In genomic region chr13:28650284-28650683, GRCh38 we compare ENCODE assay signal across 26 cellular contexts. TPM values are rescaled to one million over a fixed set of nuclear protein-coding genes. Genes with fewer than 3 reads are reported as not detected.
A peak's percentile ranks its signal among the peaks of the same experiment; 100 is the strongest.
DNase-seq lines count a peak whose midpoint lies in the region; ATAC-seq, FAIRE-seq and TF ChIP-seq lines count a peak whose summit lies in the region.
"Had no signal": no experiment of that assay in that cellular context is flagged by ENCODE, and none has a peak within 500 bp of the region (broad histone marks: within the 10 kb centered on the region; RNA-seq: fewer than 3 reads in every experiment).

No MANE protein-coding gene starts in this region.

- no peaks in the 10 kb centered on the region for H3K36me3 Mint-ChIP-seq in astrocyte (ENCODE audit: low read depth, unreplicated experiment)
- H3K36me3 Mint-ChIP-seq in stimulated activated memory B cell treated with anti-CD40 and anti-IgM and Interleukin-4, amounts not matched to agents 10 μg/mL and 1 μg/mL and 100 μg/mL, for 72 hours: peaks cover 12% of the 10 kb centered on the region
- H3K36me3 Mint-ChIP-seq: natural killer cell had no signal

- H3K9me3 Mint-ChIP-seq in astrocyte (ENCODE audit: unreplicated experiment): no peaks in the 10 kb centered on the region
- no peaks in the 10 kb centered on the region for H3K9me3 Mint-ChIP-seq in stimulated activated memory B cell treated with anti-CD40 and anti-IgM and Interleukin-4, amounts not matched to agents 10 μg/mL and 1 μg/mL and 100 μg/mL, for 72 hours
- H3K9me3 Mint-ChIP-seq: activated CD4-positive, alpha-beta T cell treated with anti-CD3 and anti-CD28 coated beads, Interleukin-2, amount 10 ng/mL, durations not matched to agents 7 days and 5 days; CD4-positive, alpha-beta T cell; natural killer cell had no signal

- no peak for DNase-seq in astrocyte (ENCODE audit: low read depth)
- no peak for DNase-seq in activated naive CD4-positive, alpha-beta T cell (lab: John Stamatoyannopoulos, UW)
- no peak for DNase-seq in OCI-LY7 (ENCODE audit: low spot score)
- DNase-seq in prostate gland (ENCODE audit: low spot score): no peak
- DNase-seq: activated CD4-positive, alpha-beta T cell treated with anti-CD3 and anti-CD28 coated beads, Interleukin-2, amount 10 ng/mL, durations not matched to agents 7 days and 5 days; activated gamma-delta T cell; adrenal gland; CD4-positive, alpha-beta T cell; effector CD8-positive, alpha-beta T cell; hippocampal formation; midbrain; natural killer cell; NCI-H1092; NCI-H187 treated with DMSO at 0.1 percent for 48 hours; NCI-H526 treated with DMSO at 0.1 percent for 48 hours; RPMI8226; stimulated activated CD4-positive, alpha-beta T cell treated with anti-CD3 and anti-CD28 coated beads, Interleukin-4, amount 100 ng/mL, for 1 hour; stomach; T-helper 17 cell had no signal

- peaks cover 14% of the 10 kb centered on the region for H3K79me2 ChIP-seq in astrocyte (ENCODE audit: insufficient read depth, low read length)
- no peaks in the 10 kb centered on the region for H3K79me2 ChIP-seq in OCI-LY7 (ENCODE audit: insufficient read depth, low read depth, low read length)

- H3K4me1 ChIP-seq in astrocyte (ENCODE audit: insufficient read depth, low read length): no peaks in the 10 kb centered on the region
- H3K4me1 ChIP-seq in OCI-LY7 (ENCODE audit: insufficient read depth, low read length, poor library complexity, severe bottlenecking): no peaks in the 10 kb centered on the region
- no peaks in the 10 kb centered on the region for H3K4me1 ChIP-seq in prostate gland (replicated peaks)
- H3K4me1 ChIP-seq: right atrium auricular region, stomach had no signal

- FAIRE-seq in astrocyte (lab: Jason Lieb, UNC): no peak
- FAIRE-seq: H1, HepG2 had no signal

- no peak for TF ChIP-seq POLR2A in prostate gland (IDR thresholded peaks at IDR 0.05)

- peaks cover 3% of the 10 kb centered on the region for H3K4me1 Mint-ChIP-seq in astrocyte (ENCODE audit: low read depth, unreplicated experiment)
- H3K4me1 Mint-ChIP-seq in stimulated activated memory B cell treated with anti-CD40 and anti-IgM and Interleukin-4, amounts not matched to agents 10 μg/mL and 1 μg/mL and 100 μg/mL, for 72 hours: peaks cover 4% of the 10 kb centered on the region

- no peaks in the 10 kb centered on the region for H3K9me2 ChIP-seq in OCI-LY7 (ENCODE audit: insufficient read depth, low read length)

- no peaks in the 10 kb centered on the region for H3K36me3 ChIP-seq in astrocyte (ENCODE audit: insufficient read depth, low read length)
- H3K36me3 ChIP-seq in OCI-LY7 (ENCODE audit: insufficient read depth, low read length): no peaks in the 10 kb centered on the region
- H3K36me3 ChIP-seq in prostate gland: no peaks in the 10 kb centered on the region
- H3K36me3 ChIP-seq: adrenal gland, right atrium auricular region, stomach had no signal

- H2AFZ ChIP-seq in astrocyte (ENCODE audit: low read depth, low read length) (no peak overlapping the region), OCI-LY7 (ENCODE audit: low read length) (no peak overlapping the region)

- no peaks in the 10 kb centered on the region for H3K27me3 Mint-ChIP-seq in astrocyte (ENCODE audit: low read depth, unreplicated experiment)
- H3K27me3 Mint-ChIP-seq in stimulated activated memory B cell treated with anti-CD40 and anti-IgM and Interleukin-4, amounts not matched to agents 10 μg/mL and 1 μg/mL and 100 μg/mL, for 72 hours: no peaks in the 10 kb centered on the region
- H3K27me3 Mint-ChIP-seq: activated CD4-positive, alpha-beta T cell treated with anti-CD3 and anti-CD28 coated beads, Interleukin-2, amount 10 ng/mL, durations not matched to agents 7 days and 5 days; CD4-positive, alpha-beta T cell; T-helper 17 cell had no signal

- TF ChIP-seq CTCF in astrocyte (IDR thresholded peaks at IDR 0.05; ENCODE audit: insufficient read depth, low read depth, low read length) (no peak), OCI-LY7 (conservative IDR thresholded peaks at IDR 0.05; ENCODE audit: low read length) (no peak), prostate gland (IDR thresholded peaks at IDR 0.05) (no peak)

- intact Hi-C loops in OCI-LY7 (cut with micrococcal nuclease; ENCODE audit: unreplicated experiment) (no loop called here), prostate gland (cut with DNase I) (loop anchor here (10.0 kb wide), 2 partner anchors 515 to 1465 kb away; partner anchors contain the start of gene PAN3)

- H4K20me1 ChIP-seq in astrocyte (ENCODE audit: insufficient read depth, low read length): no peaks in the 10 kb centered on the region
- no peaks in the 10 kb centered on the region for H4K20me1 ChIP-seq in OCI-LY7 (ENCODE audit: insufficient read depth, low read length)

- no peak overlapping the region for H3K27ac Mint-ChIP-seq in astrocyte (ENCODE audit: unreplicated experiment)
- H3K27ac Mint-ChIP-seq in stimulated activated memory B cell treated with anti-CD40 and anti-IgM and Interleukin-4, amounts not matched to agents 10 μg/mL and 1 μg/mL and 100 μg/mL, for 72 hours: no peak overlapping the region
- H3K27ac Mint-ChIP-seq: activated CD4-positive, alpha-beta T cell treated with anti-CD3 and anti-CD28 coated beads, Interleukin-2, amount 10 ng/mL, durations not matched to agents 7 days and 5 days; CD4-positive, alpha-beta T cell; natural killer cell; T-helper 17 cell had no signal

- no peak overlapping the region for H3K4me3 Mint-ChIP-seq in astrocyte (ENCODE audit: unreplicated experiment)
- H3K4me3 Mint-ChIP-seq in stimulated activated memory B cell treated with anti-CD40 and anti-IgM and Interleukin-4, amounts not matched to agents 10 μg/mL and 1 μg/mL and 100 μg/mL, for 72 hours: no peak overlapping the region
- H3K4me3 Mint-ChIP-seq: activated CD4-positive, alpha-beta T cell treated with anti-CD3 and anti-CD28 coated beads, Interleukin-2, amount 10 ng/mL, durations not matched to agents 7 days and 5 days; CD4-positive, alpha-beta T cell; natural killer cell; T-helper 17 cell had no signal

- H3K27me3 ChIP-seq in astrocyte (ENCODE audit: insufficient read depth, low read length): no peaks in the 10 kb centered on the region
- no peaks in the 10 kb centered on the region for H3K27me3 ChIP-seq in prostate gland (replicated peaks; ENCODE audit: insufficient read depth)
- H3K27me3 ChIP-seq: adrenal gland, right atrium auricular region, stomach, tibial nerve had no signal

- ATAC-seq in GM21576 (IDR thresholded peaks at IDR 0.05; ENCODE audit: unreplicated experiment): peak; percentile 55
- peak; percentile 75 for ATAC-seq in HG02885 (IDR thresholded peaks at IDR 0.05; ENCODE audit: poor library complexity, unreplicated experiment)
- peak; percentile 63 for ATAC-seq in stimulated activated memory B cell treated with anti-CD40 and anti-IgM and Interleukin-4, amounts not matched to agents 10 μg/mL and 1 μg/mL and 100 μg/mL, for 72 hours
- ATAC-seq: HepG2, natural killer cell, T-helper 17 cell had no signal

- H3K9ac ChIP-seq in astrocyte (ENCODE audit: low read length): no peak overlapping the region

- BruUV-seq in OCI-LY7 (replicated peaks; lab: Mats Ljungman, UMichigan): no TSS peak

- H3K9me3 ChIP-seq in astrocyte (ENCODE audit: insufficient read depth, low read depth, low read length) (no peaks in the 10 kb centered on the region), OCI-LY7 (ENCODE audit: low read length) (no peaks in the 10 kb centered on the region), prostate gland (no peaks in the 10 kb centered on the region)
- H3K9me3 ChIP-seq: adrenal gland, right atrium auricular region, stomach, tibial nerve had no signal

- 99% methylated on average over 2 of the region's 2 CpGs for WGBS in prostate gland

- POLR2A ChIA-PET in OCI-LY7 (lab: Charles Lee): interaction anchor here (0.6 kb wide), 1 partner anchor 297 kb away, joined by 5 read pairs; no protein-coding TSS in a partner anchor

- H3K4me3 ChIP-seq in astrocyte (ENCODE audit: insufficient read depth, low read depth, low read length): no peak overlapping the region
- H3K4me3 ChIP-seq in OCI-LY7 (ENCODE audit: low read depth, low read length, poor library complexity, severe bottlenecking): no peak overlapping the region
- H3K4me3 ChIP-seq in prostate gland: no peak overlapping the region
- H3K4me3 ChIP-seq: adrenal gland, right atrium auricular region, stomach, tibial nerve had no signal

- H3K27ac ChIP-seq in astrocyte (ENCODE audit: low read depth, low read length) (peak overlapping the region; percentile 11), OCI-LY7 (ENCODE audit: low read depth, low read length, poor library complexity, severe bottlenecking) (no peak overlapping the region), prostate gland (no peak overlapping the region)
- H3K27ac ChIP-seq: adrenal gland, right atrium auricular region, stomach, tibial nerve had no signal

- H3K4me2 ChIP-seq in astrocyte (ENCODE audit: low read length) (no peak overlapping the region), OCI-LY7 (ENCODE audit: low read length) (no peak overlapping the region)

- CTCF ChIA-PET in OCI-LY7 (lab: Charles Lee; ENCODE audit: unreplicated experiment): no interaction called here

RNA-seq across cellular contexts. Expression of gene POMP, which starts 8.6 kb away (rescaled TPM):
- total RNA-seq in astrocyte (125 and 131 TPM in 2 replicates), OCI-LY7 (2022) (61.9 and 79.0 TPM in 2 replicates), prostate gland (10 to 100 TPM; 26.3 to 35.9 TPM)
- total RNA-seq in OCI-LY7 (2014; rRNA removed; shearing (Covaris generic)): 46.6 and 46.7 TPM in 2 replicates
